Comparison of ENCODE assay signal across 2 cellular contexts in the genomic region with DNA sequence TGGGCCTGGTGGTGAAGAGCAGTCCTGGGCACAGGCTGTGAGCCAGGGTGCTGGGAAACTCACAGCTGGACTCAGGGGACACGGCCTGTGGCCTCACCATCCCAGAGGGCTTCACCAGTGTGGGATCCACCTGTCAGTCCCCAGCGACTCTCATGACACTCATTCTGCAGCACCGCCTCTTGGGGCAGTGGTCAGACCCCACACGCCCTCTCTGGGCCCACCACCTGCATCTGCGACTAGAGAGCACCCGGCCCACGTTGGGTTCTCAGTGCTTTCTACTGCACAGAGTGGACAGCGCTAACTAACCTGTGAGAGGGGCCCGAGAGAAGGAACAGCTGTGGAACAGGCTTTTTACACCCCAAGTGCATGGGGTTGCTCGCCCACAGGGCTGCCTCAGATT.
TF ChIP-seq lines count a peak whose summit lies in the region.

No MANE protein-coding gene starts in this region.

TF ChIP-seq in HepG2, 621 proteins besides CTCF, POLR2A, EP300 and RAD21:
- TF ChIP-seq, protein P1, sequence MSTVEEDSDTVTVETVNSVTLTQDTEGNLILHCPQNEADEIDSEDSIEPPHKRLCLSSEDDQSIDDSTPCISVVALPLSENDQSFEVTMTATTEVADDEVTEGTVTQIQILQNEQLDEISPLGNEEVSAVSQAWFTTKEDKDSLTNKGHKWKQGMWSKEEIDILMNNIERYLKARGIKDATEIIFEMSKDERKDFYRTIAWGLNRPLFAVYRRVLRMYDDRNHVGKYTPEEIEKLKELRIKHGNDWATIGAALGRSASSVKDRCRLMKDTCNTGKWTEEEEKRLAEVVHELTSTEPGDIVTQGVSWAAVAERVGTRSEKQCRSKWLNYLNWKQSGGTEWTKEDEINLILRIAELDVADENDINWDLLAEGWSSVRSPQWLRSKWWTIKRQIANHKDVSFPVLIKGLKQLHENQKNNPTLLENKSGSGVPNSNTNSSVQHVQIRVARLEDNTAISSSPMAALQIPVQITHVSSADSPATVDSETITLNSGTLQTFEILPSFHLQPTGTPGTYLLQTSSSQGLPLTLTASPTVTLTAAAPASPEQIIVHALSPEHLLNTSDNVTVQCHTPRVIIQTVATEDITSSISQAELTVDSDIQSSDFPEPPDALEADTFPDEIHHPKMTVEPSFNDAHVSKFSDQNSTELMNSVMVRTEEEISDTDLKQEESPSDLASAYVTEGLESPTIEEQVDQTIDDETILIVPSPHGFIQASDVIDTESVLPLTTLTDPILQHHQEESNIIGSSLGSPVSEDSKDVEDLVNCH (CRISPR knock-in tag; IDR thresholded peaks at IDR 0.05) = no peak
- TF ChIP-seq, protein P2, sequence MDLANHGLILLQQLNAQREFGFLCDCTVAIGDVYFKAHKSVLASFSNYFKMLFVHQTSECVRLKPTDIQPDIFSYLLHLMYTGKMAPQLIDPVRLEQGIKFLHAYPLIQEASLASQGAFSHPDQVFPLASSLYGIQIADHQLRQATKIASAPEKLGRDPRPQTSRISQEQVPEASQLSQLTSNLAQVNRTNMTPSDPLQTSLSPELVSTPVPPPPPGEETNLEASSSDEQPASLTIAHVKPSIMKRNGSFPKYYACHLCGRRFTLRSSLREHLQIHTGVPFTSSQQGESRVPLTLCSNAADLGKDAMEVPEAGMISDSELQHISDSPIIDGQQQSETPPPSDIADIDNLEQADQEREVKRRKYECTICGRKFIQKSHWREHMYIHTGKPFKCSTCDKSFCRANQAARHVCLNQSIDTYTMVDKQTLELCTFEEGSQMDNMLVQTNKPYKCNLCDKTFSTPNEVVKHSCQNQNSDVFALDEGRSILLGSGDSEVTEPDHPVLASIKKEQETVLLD (CRISPR knock-in tag; IDR thresholded peaks at IDR 0.05; ENCODE audit: low read depth) = no peak
- no peak for TF ChIP-seq ZNF672 (CRISPR knock-in tag; IDR thresholded peaks at IDR 0.05)
- TF ChIP-seq, protein P3, sequence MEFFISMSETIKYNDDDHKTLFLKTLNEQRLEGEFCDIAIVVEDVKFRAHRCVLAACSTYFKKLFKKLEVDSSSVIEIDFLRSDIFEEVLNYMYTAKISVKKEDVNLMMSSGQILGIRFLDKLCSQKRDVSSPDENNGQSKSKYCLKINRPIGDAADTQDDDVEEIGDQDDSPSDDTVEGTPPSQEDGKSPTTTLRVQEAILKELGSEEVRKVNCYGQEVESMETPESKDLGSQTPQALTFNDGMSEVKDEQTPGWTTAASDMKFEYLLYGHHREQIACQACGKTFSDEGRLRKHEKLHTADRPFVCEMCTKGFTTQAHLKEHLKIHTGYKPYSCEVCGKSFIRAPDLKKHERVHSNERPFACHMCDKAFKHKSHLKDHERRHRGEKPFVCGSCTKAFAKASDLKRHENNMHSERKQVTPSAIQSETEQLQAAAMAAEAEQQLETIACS (CRISPR knock-in tag; IDR thresholded peaks at IDR 0.05) = no peak
- no peak for TF ChIP-seq ZBTB8A (CRISPR knock-in tag; IDR thresholded peaks at IDR 0.05; ENCODE audit: borderline replicate concordance, low read depth)
- no peak for TF ChIP-seq DNMT3B (CRISPR knock-in tag; conservative IDR thresholded peaks at IDR 0.05)
- TF ChIP-seq MEIS1 (CRISPR knock-in tag; IDR thresholded peaks at IDR 0.05; ENCODE audit: borderline replicate concordance) = no peak
- TF ChIP-seq ZNF354B (CRISPR knock-in tag; IDR thresholded peaks at IDR 0.05) = no peak
- TF ChIP-seq TSC22D2 (CRISPR knock-in tag; IDR thresholded peaks at IDR 0.05; ENCODE audit: borderline replicate concordance) = no peak
- TF ChIP-seq TEAD3 (CRISPR knock-in tag; optimal IDR thresholded peaks at IDR 0.05; ENCODE audit: borderline replicate concordance) = no peak
- TF ChIP-seq RCOR2 (CRISPR knock-in tag; IDR thresholded peaks at IDR 0.05) = no peak
- no peak for TF ChIP-seq AGO1 (IDR thresholded peaks at IDR 0.05; ENCODE audit: low read depth, low read length, poor library complexity, severe bottlenecking)
- no peak for TF ChIP-seq NR2F1 (CRISPR knock-in tag; IDR thresholded peaks at IDR 0.05)
- TF ChIP-seq ESRRA (CRISPR knock-in tag; IDR thresholded peaks at IDR 0.05; ENCODE audit: low read depth) = no peak

TF ChIP-seq in H1, 55 proteins besides CTCF, POLR2A, EP300 and RAD21:
- no peak for TF ChIP-seq MAFK (IDR thresholded peaks at IDR 0.05; ENCODE audit: low read depth, low read length)
- no peak for TF ChIP-seq KDM4A (IDR thresholded peaks at IDR 0.05; ENCODE audit: low read depth, low read length, severe bottlenecking)
- TF ChIP-seq KDM1A (IDR thresholded peaks at IDR 0.05; ENCODE audit: borderline replicate concordance, low read length) = no peak
- TF ChIP-seq SP1 (IDR thresholded peaks at IDR 0.05; ENCODE audit: low read depth, low read length) = no peak
- no peak for TF ChIP-seq SUZ12 (IDR thresholded peaks at IDR 0.05; ENCODE audit: low read length)
- TF ChIP-seq JUN (IDR thresholded peaks at IDR 0.05; ENCODE audit: low read depth, low read length) = no peak
- TF ChIP-seq JUND (IDR thresholded peaks at IDR 0.05; ENCODE audit: low read length) = no peak
